1 cellular context compared by ENCODE assay signal in genomic region chr3:120749843-120750242, GRCh38.
TF ChIP-seq lines count a peak whose summit lies in the region.

No MANE protein-coding gene starts in this region.

TF ChIP-seq in GM23338, 12 proteins besides CTCF, POLR2A, EP300 and RAD21 (continued from another document):
- TF ChIP-seq REST (IDR thresholded peaks at IDR 0.05; ENCODE audit: unreplicated experiment) (no peak), ZNF462 (CRISPR knock-in tag; IDR thresholded peaks at IDR 0.05) (no peak), ZNF114 (CRISPR knock-in tag; IDR thresholded peaks at IDR 0.05) (no peak), EZH2phosphoT487 (IDR thresholded peaks at IDR 0.05; ENCODE audit: unreplicated experiment) (no peak), ETS1 (IDR thresholded peaks at IDR 0.05) (no peak), STAT1 (IDR thresholded peaks at IDR 0.05; ENCODE audit: unreplicated experiment) (no peak)
